8 cellular contexts compared by ENCODE assay signal in genomic region chr5:40755407-40756365, GRCh38. TPM values are rescaled to one million over a fixed set of nuclear protein-coding genes. Genes with fewer than 3 reads are reported as not detected.
DNase-seq lines count a peak whose midpoint lies in the region; ATAC-seq, FAIRE-seq and TF ChIP-seq lines count a peak whose summit lies in the region.

TTC33 (minus strand) TSS chr5:40755961; CDS start chr5:40747018, 8,943 bp downstream.

- no peaks in the 10 kb centered on the region; a peak in 1 of 8 replicates for H3K36me3 ChIP-seq in H1 (ENCODE audit: control insufficient read depth in 2 of 4, insufficient read depth in 4 of 4, low read length in 3 of 4)

- no peak within 1 kb of the TSS for H2BK12ac ChIP-seq in H1 (ENCODE audit: low read depth, low read length)

- no peak within 1 kb of the TSS for H2BK20ac ChIP-seq in H1 (ENCODE audit: low read length)

- H2BK5ac ChIP-seq in H1 (ENCODE audit: low read depth, low read length) = peak within 1 kb of the TSS; percentile 31; the same call in 1 of the 2 replicates

- peak within 1 kb of the TSS; percentile 96 for H2AFZ ChIP-seq in H1 (ENCODE audit: low read length)

- TF ChIP-seq CTCF in GM20000 (IDR thresholded peaks at IDR 0.05; ENCODE audit: extremely low read depth, missing control alignments) (peak; percentile 96), H1 (IDR thresholded peaks at IDR 0.05; ENCODE audit: control extremely low read depth in 1 of 3, insufficient read depth in 1 of 3, low read depth in 1 of 3, low read length in 3 of 3) (peak; percentile 74 to 84 (median 80))

- WGBS in H1 (ENCODE audit: extremely low coverage in 1 of 2, insufficient coverage in 1 of 2, insufficient read length in 1 of 2, insufficient replicate concordance in 2 of 2, low coverage in 1 of 2, low lambda C conversion rate in 2 of 2, missing lambda C conversion rate in 1 of 2), 2 experiments = 14% methylated on average over 75 of the region's 80 CpGs; no CpG with 5 or more reads in 1 of the 2 experiments

- no peaks in the 10 kb centered on the region for H3K9me3 ChIP-seq in H1 (ENCODE audit: insufficient read depth in 2 of 2, low read depth in 1 of 2, low read length in 1 of 2)

- peak within 1 kb of the TSS; percentile 65 to 73 for H3K4me2 ChIP-seq in H1 (ENCODE audit: insufficient read depth in 1 of 2, low read depth in 2 of 2, low read length in 2 of 2)

- no peak within 1 kb of the TSS for H2BK15ac ChIP-seq in H1 (ENCODE audit: low read length)

- no peaks in the 10 kb centered on the region; the same call in 1 of the 2 replicates for H3K79me1 ChIP-seq in H1 (ENCODE audit: low read depth, low read length)

- no peak within 1 kb of the TSS for H4K91ac ChIP-seq in H1 (replicated peaks; ENCODE audit: insufficient read length, low read length)

- H3K23ac ChIP-seq in H1 (ENCODE audit: insufficient read length) = no peak within 1 kb of the TSS

- peaks cover 9% of the 10 kb centered on the region for H3K36me3 Mint-ChIP-seq in memory B cell

- peaks cover 0 to 3% (median 0%) of the 10 kb centered on the region in 4 experiments; a peak in 1 of 7 replicates for H3K27me3 ChIP-seq in H1 (replicated peaks in 1 of 4; ENCODE audit: control insufficient read depth in 3 of 4, extremely low read depth in 1 of 4, insufficient read depth in 3 of 4, low read length in 3 of 4)

- H3K9me3 Mint-ChIP-seq in memory B cell = no peaks in the 10 kb centered on the region

- H2BK120ac ChIP-seq in H1 (replicated peaks; ENCODE audit: low read depth, low read length) = no peak within 1 kb of the TSS

- no peak within 1 kb of the TSS for H3K14ac ChIP-seq in H1 (ENCODE audit: insufficient read length)

- TF ChIP-seq EP300 in H1 (IDR thresholded peaks at IDR 0.05; ENCODE audit: borderline replicate concordance in 1 of 2, low read depth in 2 of 2, low read length in 2 of 2) = no peak

- no peak within 1 kb of the TSS for H3K4me3 Mint-ChIP-seq in memory B cell

- no peak for FAIRE-seq in H1 (lab: Jason Lieb, UNC)

- no peaks in the 10 kb centered on the region for H3K27me3 Mint-ChIP-seq in memory B cell

- H3K4me1 Mint-ChIP-seq in memory B cell = peaks cover 9% of the 10 kb centered on the region

- no peak within 1 kb of the TSS for H3K56ac ChIP-seq in H1 (replicated peaks; ENCODE audit: insufficient read length, low read depth, low read length)

- H4K5ac ChIP-seq in H1 (ENCODE audit: insufficient read length, low read depth, low read length) = no peak within 1 kb of the TSS

- H3K27ac Mint-ChIP-seq in memory B cell = no peak within 1 kb of the TSS

- peak within 1 kb of the TSS; percentile 74 to 96 (median 88) for H3K4me3 ChIP-seq in H1 (ENCODE audit: extremely low read depth in 1 of 4, insufficient read depth in 2 of 4, low read depth in 3 of 4, low read length in 4 of 4)

- H4K20me1 ChIP-seq in H1 (replicated peaks in 1 of 2; ENCODE audit: control insufficient read depth in 1 of 2, insufficient read depth in 2 of 2, low read length in 2 of 2) = no peaks in the 10 kb centered on the region

- peaks cover 0 to 16% of the 10 kb centered on the region in 2 experiments; a peak in 2 of 4 replicates for H3K79me2 ChIP-seq in H1 (ENCODE audit: control insufficient read depth in 1 of 2, insufficient read depth in 2 of 2, low read length in 2 of 2)

- peak; percentile 92 for ATAC-seq in memory B cell (ENCODE audit: low read depth)

- H3K4ac ChIP-seq in H1 (replicated peaks; ENCODE audit: insufficient read length, low read depth, low read length) = no peak within 1 kb of the TSS

- no peaks in the 10 kb centered on the region for H3K4me1 ChIP-seq in H1 (replicated peaks in 1 of 4; ENCODE audit: control insufficient read depth in 3 of 4, insufficient read depth in 4 of 4, low read length in 3 of 4)

- CTCF ChIA-PET in activated CD8-positive, alpha-beta memory T cell treated with anti-CD3 and anti-CD28 coated beads for 36 hours (lab: Charles Lee) = interaction anchor here (0.6 kb wide), 1 partner anchor 57 kb away, joined by 4 read pairs; no protein-coding TSS in a partner anchor
- CTCF ChIA-PET in H1 (lab: Charles Lee; ENCODE audit: partially characterized antibody) = interaction anchor here (0.8 to 1.3 kb wide), 4 partner anchors 32 to 123 kb away, joined by 3 to 4 read pairs (median 3); no protein-coding TSS in a partner anchor

- POLR2A ChIA-PET in activated CD8-positive, alpha-beta memory T cell treated with anti-CD3 and anti-CD28 coated beads for 36 hours (lab: Charles Lee) = interaction anchor here (1.0 kb wide), 1 partner anchor 43 kb away, joined by 3 read pairs; the partner anchor contains the start of gene PRKAA1
- POLR2A ChIA-PET in H1 (lab: Charles Lee; ENCODE audit: partially characterized antibody) = interaction anchor here (1.0 to 1.2 kb wide), 2 partner anchors 70 to 77 kb away, joined by 3 read pairs; no protein-coding TSS in a partner anchor

- H3K23me2 ChIP-seq in H1 (ENCODE audit: low read depth, low read length) = no peaks in the 10 kb centered on the region; the same call in 1 of the 2 replicates

- TF ChIP-seq RAD21 in H1 (IDR thresholded peaks at IDR 0.05 in 1 of 2, conservative IDR thresholded peaks at IDR 0.05 in 1 of 2; ENCODE audit: low read depth in 2 of 2, low read length in 2 of 2) = peak; percentile 19 to 40; a peak in 3 of 4 replicates

- DNase-seq in COR-L47 (lab: John Stamatoyannopoulos, UW) (peak; percentile 91), GM20000 (ENCODE audit: low spot score) (peak; percentile 93), HT-29 (ENCODE audit: low spot score) (peak; percentile 97), H1 (ENCODE audit: low read depth in 1 of 2, low spot score in 2 of 2) (peak; percentile 88 to 92), memory B cell (ENCODE audit: low spot score in 2 of 2) (peak; percentile 82 to 88)
- peak; percentile 95 for DNase-seq in NK-92 treated with Interleukin-12 subunit alpha and Interleukin-12 subunit beta, amount 100 ng/mL, for 24 hours (lab: John Stamatoyannopoulos, UW)
- DNase-seq in stimulated activated CD8-positive, alpha-beta memory T cell treated with anti-CD3 and anti-CD28 coated beads, Interleukin-12 subunit alpha, Interleukin-12 subunit beta, amount 100 ng/mL, for 24 hours (ENCODE audit: extremely low read depth) = peak; percentile 95

- H2AK5ac ChIP-seq in H1 (ENCODE audit: low read depth, low read length) = no peak within 1 kb of the TSS

- no peak within 1 kb of the TSS for H3K27ac ChIP-seq in H1 (ENCODE audit: low read depth, low read length)

- peak within 1 kb of the TSS; percentile 84 for H4K8ac ChIP-seq in H1 (ENCODE audit: extremely low read depth, insufficient read depth, low read length)

- peak in 1 of 2 experiments; percentile 19; a peak in 1 of 3 replicates for TF ChIP-seq POLR2A in H1 (IDR thresholded peaks at IDR 0.05; ENCODE audit: control extremely low read depth in 1 of 2, low read depth in 2 of 2, low read length in 2 of 2)

- peak within 1 kb of the TSS; percentile 83 for H3K18ac ChIP-seq in H1 (ENCODE audit: extremely low read depth, low read length)

- H3K9ac ChIP-seq in H1 (replicated peaks in 1 of 4; ENCODE audit: extremely low read depth in 1 of 4, low read depth in 3 of 4, low read length in 3 of 4) = peak within 1 kb of the TSS; percentile 54 to 72 (median 64)

TF ChIP-seq in H1, 55 proteins besides CTCF, POLR2A, EP300 and RAD21 (continues in another document):
- TF ChIP-seq TAF1 (IDR thresholded peaks at IDR 0.05; ENCODE audit: low read depth, low read length) (no peak; the same call in 1 of the 2 replicates), MAX (IDR thresholded peaks at IDR 0.05) (peak; percentile 98), ZNF274 (IDR thresholded peaks at IDR 0.05; ENCODE audit: borderline replicate concordance, extremely low read depth, low read length) (no peak), ATF3 (IDR thresholded peaks at IDR 0.05; ENCODE audit: insufficient read depth, low read depth, low read length) (0 out of 2 replicates have a peak, but pooled peaks have one; percentile 68), SP4 (IDR thresholded peaks at IDR 0.05; ENCODE audit: low read length) (peak; percentile 62; the same call in 1 of the 2 replicates), KDM4A (IDR thresholded peaks at IDR 0.05; ENCODE audit: low read depth, low read length, severe bottlenecking) (peak; percentile 68), YY1 (IDR thresholded peaks at IDR 0.05; ENCODE audit: low read depth, low read length) (peak; percentile 65; the same call in 1 of the 2 replicates), SIX5 (IDR thresholded peaks at IDR 0.05; ENCODE audit: low read depth, low read length) (peak; percentile 98), TBP (IDR thresholded peaks at IDR 0.05; ENCODE audit: low read depth, low read length) (no peak), EZH2 (IDR thresholded peaks at IDR 0.05; ENCODE audit: low read depth, low read length, severe bottlenecking) (no peak), POU5F1 (IDR thresholded peaks at IDR 0.05; ENCODE audit: low read depth, low read length) (no peak), E2F6 (IDR thresholded peaks at IDR 0.05) (peak; percentile 98), POLR2AphosphoS5 (IDR thresholded peaks at IDR 0.05; ENCODE audit: low read depth, low read length) (no peak), ASH2L (IDR thresholded peaks at IDR 0.05; ENCODE audit: low read length) (peak; percentile 64)

RNA-seq across cellular contexts. Expression of gene TTC33, which starts in this region (rescaled TPM):
- 3.0 and 3.5 TPM in 2 replicates for total RNA-seq in HT-29 (2014; rRNA removed; shearing (Covaris generic))
- total RNA-seq in activated CD8-positive, alpha-beta memory T cell treated with anti-CD3 and anti-CD28 coated beads for 36 hours = 10 to 100 TPM; 22.2 to 23.9 TPM
- total RNA-seq in H1 (2021; fragmentation: NEBNext Ultra II Directional; extraction: Animal tissue kit (Norgen Biotek cat#: 25700)) = 12.0 and 12.6 TPM in 2 replicates
- 0.55 and 1.2 TPM in 2 replicates for polyA plus RNA-seq in H1 (2011; rRNA removed)
- 2.1 TPM for polyA plus RNA-seq in H1 (2011; cell fraction: cytosol; rRNA removed)
- polyA plus RNA-seq in H1 (2011; cell fraction: nucleus; rRNA removed) = 0.71 TPM
- 5.6 to 10.4 TPM (median 7.0 TPM) in 4 replicates for polyA plus RNA-seq in H1 (2012, experiment 1 of 2)
- polyA plus RNA-seq in H1 (2012, experiment 2 of 2) = 0.84 TPM
- 4.3 TPM for polyA plus RNA-seq in H1 (2013, experiment 1 of 2)
- 4.6 TPM for polyA plus RNA-seq in H1 (2013, experiment 2 of 2)
- polyA minus RNA-seq in H1 (2011; rRNA and poly(A)+ RNA removed) = 3.5 and 4.8 TPM in 2 replicates
- 2.6 TPM for polyA minus RNA-seq in H1 (2011; cell fraction: cytosol; rRNA and poly(A)+ RNA removed)
- polyA minus RNA-seq in H1 (2011; cell fraction: nucleus; rRNA and poly(A)+ RNA removed) = 3.8 TPM
